ENCODE assay signal across 1 cellular context in the genomic region with DNA sequence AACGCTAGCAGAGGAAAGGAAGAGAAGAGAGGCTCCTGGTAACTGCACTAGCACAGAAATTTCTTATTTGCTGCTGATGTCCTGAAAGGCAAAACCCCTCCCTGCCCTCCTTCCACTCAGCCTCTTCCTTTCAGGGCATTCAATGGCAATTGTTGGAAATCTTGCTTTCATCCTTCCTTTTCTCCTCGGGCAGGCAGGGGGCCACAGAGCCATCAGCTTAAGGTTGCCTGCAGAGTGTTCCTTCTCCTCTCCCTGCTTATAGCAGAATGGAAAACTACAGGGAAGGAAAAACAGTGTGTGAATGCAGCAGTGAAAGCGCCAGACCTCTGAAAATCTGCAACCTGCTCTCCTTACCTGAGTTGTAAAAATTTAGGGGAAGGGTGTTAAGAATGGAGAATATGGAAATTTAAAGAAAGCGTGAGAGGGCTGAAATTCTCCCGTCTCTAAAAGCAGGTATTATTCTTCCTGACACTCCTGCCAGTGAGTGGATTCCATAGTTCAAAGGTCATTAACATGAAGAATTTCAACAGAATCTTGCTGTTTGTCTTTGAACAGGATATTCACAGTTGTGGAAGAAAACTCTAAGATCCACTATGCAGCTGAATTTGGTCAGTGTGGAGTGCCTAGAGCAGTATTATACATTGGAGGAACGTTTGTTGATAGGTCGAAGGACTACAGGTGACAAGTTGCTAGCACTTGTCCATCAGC.
TF ChIP-seq lines count a peak whose summit lies in the region.

No MANE protein-coding gene starts in this region.

TF ChIP-seq in IMR-90, 13 proteins besides CTCF, POLR2A, EP300 and RAD21:
- TF ChIP-seq RCOR1 (IDR thresholded peaks at IDR 0.05; ENCODE audit: insufficient replicate concordance, low read length) (no peak), SMC3 (IDR thresholded peaks at IDR 0.05; ENCODE audit: low read depth, low read length) (no peak), FOS (IDR thresholded peaks at IDR 0.05; ENCODE audit: low read depth, low read length) (no peak), NFE2L2 (IDR thresholded peaks at IDR 0.05; ENCODE audit: low read depth, low read length) (no peak), MAFK (IDR thresholded peaks at IDR 0.05; ENCODE audit: low read depth, low read length) (no peak), CEBPB (IDR thresholded peaks at IDR 0.05; ENCODE audit: low read depth, low read length) (no peak), MXI1 (IDR thresholded peaks at IDR 0.05; ENCODE audit: borderline replicate concordance, low read depth, low read length) (no peak), CHD1 (IDR thresholded peaks at IDR 0.05; ENCODE audit: low read depth, low read length) (no peak), MAZ (IDR thresholded peaks at IDR 0.05; ENCODE audit: borderline replicate concordance, low read depth, low read length) (no peak), RFX5 (IDR thresholded peaks at IDR 0.05; ENCODE audit: low read depth, low read length) (no peak), BHLHE40 (IDR thresholded peaks at IDR 0.05; ENCODE audit: low read depth, low read length) (no peak)
- TF ChIP-seq, protein P1, sequence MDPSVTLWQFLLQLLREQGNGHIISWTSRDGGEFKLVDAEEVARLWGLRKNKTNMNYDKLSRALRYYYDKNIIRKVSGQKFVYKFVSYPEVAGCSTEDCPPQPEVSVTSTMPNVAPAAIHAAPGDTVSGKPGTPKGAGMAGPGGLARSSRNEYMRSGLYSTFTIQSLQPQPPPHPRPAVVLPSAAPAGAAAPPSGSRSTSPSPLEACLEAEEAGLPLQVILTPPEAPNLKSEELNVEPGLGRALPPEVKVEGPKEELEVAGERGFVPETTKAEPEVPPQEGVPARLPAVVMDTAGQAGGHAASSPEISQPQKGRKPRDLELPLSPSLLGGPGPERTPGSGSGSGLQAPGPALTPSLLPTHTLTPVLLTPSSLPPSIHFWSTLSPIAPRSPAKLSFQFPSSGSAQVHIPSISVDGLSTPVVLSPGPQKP (IDR thresholded peaks at IDR 0.05; ENCODE audit: borderline replicate concordance, low read depth, low read length): no peak
- TF ChIP-seq, protein P2, sequence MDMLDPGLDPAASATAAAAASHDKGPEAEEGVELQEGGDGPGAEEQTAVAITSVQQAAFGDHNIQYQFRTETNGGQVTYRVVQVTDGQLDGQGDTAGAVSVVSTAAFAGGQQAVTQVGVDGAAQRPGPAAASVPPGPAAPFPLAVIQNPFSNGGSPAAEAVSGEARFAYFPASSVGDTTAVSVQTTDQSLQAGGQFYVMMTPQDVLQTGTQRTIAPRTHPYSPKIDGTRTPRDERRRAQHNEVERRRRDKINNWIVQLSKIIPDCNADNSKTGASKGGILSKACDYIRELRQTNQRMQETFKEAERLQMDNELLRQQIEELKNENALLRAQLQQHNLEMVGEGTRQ (IDR thresholded peaks at IDR 0.05; ENCODE audit: low read depth, low read length): no peak
